ENCODE assay signal across 21 cellular contexts in genomic region chr4:23590431-23590830, GRCh38.
A peak's percentile ranks its signal among the peaks of the same experiment; 100 is the strongest.
DNase-seq lines count a peak whose midpoint lies in the region; ATAC-seq, FAIRE-seq and TF ChIP-seq lines count a peak whose summit lies in the region.
"Had no signal": no experiment of that assay in that cellular context is flagged by ENCODE, and none has a peak within 500 bp of the region (broad histone marks: within the 10 kb centered on the region; RNA-seq: fewer than 3 reads in every experiment).

No MANE protein-coding gene starts in this region.

- H2BK12ac ChIP-seq in mesenchymal stem cell (ENCODE audit: low read length in 2 of 2), result no peak overlapping the region

- no peak for TF ChIP-seq EP300 in HepG2 (IDR thresholded peaks at IDR 0.05; ENCODE audit: low read depth in 2 of 2, low read length in 2 of 2)
- no peak for TF ChIP-seq EP300 in HepG2 (CRISPR knock-in tag; IDR thresholded peaks at IDR 0.05; ENCODE audit: borderline replicate concordance)

- H2AFZ ChIP-seq in HepG2 (ENCODE audit: low read length) (no peak overlapping the region), mesenchymal stem cell (ENCODE audit: low read depth, low read length) (no peak overlapping the region)

- no peaks in the 10 kb centered on the region for H3K79me2 ChIP-seq in HepG2 (ENCODE audit: insufficient read depth, low read length)

- BruUV-seq in HepG2 (replicated peaks; lab: Mats Ljungman, UMichigan), result no TSS peak

- H3K4me2 ChIP-seq in HepG2 (ENCODE audit: low read depth, low read length) (no peak overlapping the region), mesenchymal stem cell (ENCODE audit: low read length, poor library complexity, severe bottlenecking) (no peak overlapping the region)

- no peak overlapping the region for H3K4me3 ChIP-seq in HepG2 (replicated peaks in 1 of 3; ENCODE audit: insufficient read depth in 1 of 3, low read depth in 2 of 3, low read length in 3 of 3)
- no peak overlapping the region for H3K4me3 ChIP-seq in right lobe of liver
- H3K4me3 ChIP-seq in WERI-Rb-1 (ENCODE audit: low read depth, low read length), result no peak overlapping the region
- no peak overlapping the region for H3K4me3 ChIP-seq in mesenchymal stem cell (ENCODE audit: insufficient read depth in 1 of 2, low read depth in 1 of 2, low read length in 2 of 2)

- WGBS in HepG2 (ENCODE audit: low lambda C conversion rate), result 0% methylated on average over 2 of the region's 2 CpGs
- WGBS in right lobe of liver (ENCODE audit: insufficient coverage, low coverage, low lambda C conversion rate, missing lambda C conversion rate), result 34% methylated on average over 2 of the region's 2 CpGs
- no CpG with 5 or more reads among the region's 2 CpGs for WGBS in mesenchymal stem cell

- H2BK5ac ChIP-seq in mesenchymal stem cell (ENCODE audit: low read depth, low read length, poor library complexity, severe bottlenecking), result no peak overlapping the region

- no peak overlapping the region for H4K8ac ChIP-seq in mesenchymal stem cell (ENCODE audit: low read length)

- no peaks in the 10 kb centered on the region for H3K79me1 ChIP-seq in mesenchymal stem cell (replicated peaks; ENCODE audit: low read length, poor library complexity, severe bottlenecking)

- TF ChIP-seq CTCF in HepG2 (CRISPR knock-in tag; IDR thresholded peaks at IDR 0.05) (no peak), right lobe of liver (IDR thresholded peaks at IDR 0.05) (no peak), WERI-Rb-1 (IDR thresholded peaks at IDR 0.05; ENCODE audit: low read depth, low read length) (no peak)

- H4K20me1 ChIP-seq in HepG2 (ENCODE audit: insufficient read depth, low read length), result no peaks in the 10 kb centered on the region
- H4K20me1 ChIP-seq: BLaER1 treated with 17β-estradiol and CSF1 and Interleukin-3, amounts not matched to agents 10 nM and 100 nM had no signal

- no peak for DNase-seq in HepG2 (ENCODE audit: low spot score)
- no peak for DNase-seq in right lobe of liver
- no peak for DNase-seq in WERI-Rb-1
- no peak for DNase-seq in mesenchymal stem cell
- DNase-seq in AG08396 (ENCODE audit: low spot score), result no peak
- DNase-seq in 8988T, result no peak
- DNase-seq: ACHN; AML-193; Caco-2; Calu3; CD4-positive, alpha-beta T cell; CD8-positive, alpha-beta T cell; DMS79 treated with DMSO at 0.1 percent for 48 hours; GF-D8 had no signal

- H3K27me3 ChIP-seq in HepG2 (ENCODE audit: control insufficient read depth in 1 of 2, insufficient read depth in 2 of 2, low read length in 2 of 2) (no peaks in the 10 kb centered on the region), right lobe of liver (no peaks in the 10 kb centered on the region), WERI-Rb-1 (ENCODE audit: insufficient read depth, low read depth, severe bottlenecking) (no peaks in the 10 kb centered on the region), mesenchymal stem cell (ENCODE audit: control insufficient read depth in 1 of 2, insufficient read depth in 1 of 2, low read length in 2 of 2) (no peaks in the 10 kb centered on the region)
- H3K27me3 ChIP-seq: BLaER1 treated with 17β-estradiol and CSF1 and Interleukin-3, amounts not matched to agents 10 nM and 100 nM had no signal

- TF ChIP-seq RAD21 in HepG2 (CRISPR knock-in tag; IDR thresholded peaks at IDR 0.05), result no peak

- no peak for TF ChIP-seq POLR2A in HepG2 (IDR thresholded peaks at IDR 0.05; ENCODE audit: insufficient read depth in 1 of 2, low read depth in 2 of 2, low read length in 2 of 2)
- TF ChIP-seq POLR2A in right lobe of liver (IDR thresholded peaks at IDR 0.05), result no peak

- ATAC-seq in HepG2 (no peak), right lobe of liver (no peak)
- ATAC-seq: CD8-positive, alpha-beta T cell had no signal

- H3K4ac ChIP-seq in mesenchymal stem cell (ENCODE audit: low read depth in 1 of 2, low read length in 2 of 2), result no peak overlapping the region

- no peaks in the 10 kb centered on the region for H3K4me1 ChIP-seq in HepG2 (ENCODE audit: insufficient read depth, low read length)
- no peaks in the 10 kb centered on the region for H3K4me1 ChIP-seq in right lobe of liver
- no peaks in the 10 kb centered on the region for H3K4me1 ChIP-seq in mesenchymal stem cell (ENCODE audit: control insufficient read depth, insufficient read depth, low read depth, low read length)
- H3K4me1 ChIP-seq: Caco-2 had no signal

- CTCF ChIA-PET in HepG2 (lab: Yijun Ruan, JAX; ENCODE audit: low intra/inter-chr PET ratio, low total read pairs), result no interaction called here

- no peak overlapping the region for H3K18ac ChIP-seq in mesenchymal stem cell (ENCODE audit: low read depth in 1 of 2, low read length in 2 of 2)

- peaks cover 6% of the 10 kb centered on the region; the same call in 1 of the 2 replicates for H3K9me3 ChIP-seq in HepG2 (ENCODE audit: low read length)
- H3K9me3 ChIP-seq in right lobe of liver, result peaks cover 0 to 3% (median 0%) of the 10 kb centered on the region in 4 donors
- peaks cover 20% of the 10 kb centered on the region for H3K9me3 ChIP-seq in WERI-Rb-1 (ENCODE audit: severe bottlenecking)
- H3K9me3 ChIP-seq in mesenchymal stem cell (ENCODE audit: control insufficient read depth, low read length), result peaks cover 7% of the 10 kb centered on the region
- H3K9me3 ChIP-seq: Caco-2 had no signal

- no peak overlapping the region for H2BK15ac ChIP-seq in mesenchymal stem cell (ENCODE audit: low read depth, poor library complexity, severe bottlenecking)

- in situ Hi-C loops in HepG2 (cut with HindIII; ENCODE audit: extremely low pct_ligation_motif_present, low pct_unique_long_range_greater_than_20kb), result no loop called here

- no peak overlapping the region for H2AK5ac ChIP-seq in mesenchymal stem cell (ENCODE audit: low read length, severe bottlenecking)

- POLR2A ChIA-PET in HepG2 (lab: Yijun Ruan, JAX), result no interaction called here

- peak overlapping the region; percentile 19 for H2BK120ac ChIP-seq in mesenchymal stem cell (ENCODE audit: low read depth, low read length)

- H3K23ac ChIP-seq in mesenchymal stem cell (ENCODE audit: low read length in 2 of 2), result no peak overlapping the region

- H3K14ac ChIP-seq in mesenchymal stem cell (ENCODE audit: low read length in 2 of 2), result no peak overlapping the region

- no peak overlapping the region for H3K9ac ChIP-seq in HepG2 (ENCODE audit: insufficient read depth, low read depth, low read length)
- H3K9ac ChIP-seq in mesenchymal stem cell (ENCODE audit: low read length), result no peak overlapping the region

- no peak overlapping the region for H4K91ac ChIP-seq in mesenchymal stem cell (ENCODE audit: low read length)

- H3K27ac ChIP-seq in HepG2 (ENCODE audit: extremely low read length, insufficient read depth, low read length) (no peak overlapping the region), right lobe of liver (no peak overlapping the region), WERI-Rb-1 (peak overlapping the region; percentile 83), mesenchymal stem cell (ENCODE audit: low read length, poor library complexity, severe bottlenecking) (no peak overlapping the region)
- H3K27ac ChIP-seq: 22Rv1, C4-2B had no signal

- intact Hi-C loops in HepG2 (cut with micrococcal nuclease; ENCODE audit: unreplicated experiment) (no loop called here), right lobe of liver (cut with DNase I) (no loop called here)

- no peak for FAIRE-seq in HepG2 (lab: Jason Lieb, UNC)
- FAIRE-seq: A204.1, G401.6, GM12891, GM19239 had no signal

- H3K36me3 ChIP-seq in HepG2 (replicated peaks in 1 of 2; ENCODE audit: control insufficient read depth in 1 of 2, insufficient read depth in 2 of 2, low read length in 2 of 2), result no peaks in the 10 kb centered on the region
- no peaks in the 10 kb centered on the region for H3K36me3 ChIP-seq in right lobe of liver
- no peaks in the 10 kb centered on the region for H3K36me3 ChIP-seq in WERI-Rb-1
- no peaks in the 10 kb centered on the region for H3K36me3 ChIP-seq in mesenchymal stem cell (ENCODE audit: control insufficient read depth in 1 of 2, insufficient read depth in 2 of 2, low read depth in 1 of 2, low read length in 2 of 2)
- H3K36me3 ChIP-seq: BLaER1 treated with 17β-estradiol and CSF1 and Interleukin-3, amounts not matched to agents 10 nM and 100 nM had no signal

TF ChIP-seq in HepG2, 621 proteins besides CTCF, POLR2A, EP300 and RAD21 (continues in another document):
- TF ChIP-seq ZNF276 (CRISPR knock-in tag; IDR thresholded peaks at IDR 0.05; ENCODE audit: low read depth), result no peak
- no peak for TF ChIP-seq MED1 (CRISPR knock-in tag; IDR thresholded peaks at IDR 0.05)
